31 cellular contexts compared by ENCODE assay signal in the genomic region with DNA sequence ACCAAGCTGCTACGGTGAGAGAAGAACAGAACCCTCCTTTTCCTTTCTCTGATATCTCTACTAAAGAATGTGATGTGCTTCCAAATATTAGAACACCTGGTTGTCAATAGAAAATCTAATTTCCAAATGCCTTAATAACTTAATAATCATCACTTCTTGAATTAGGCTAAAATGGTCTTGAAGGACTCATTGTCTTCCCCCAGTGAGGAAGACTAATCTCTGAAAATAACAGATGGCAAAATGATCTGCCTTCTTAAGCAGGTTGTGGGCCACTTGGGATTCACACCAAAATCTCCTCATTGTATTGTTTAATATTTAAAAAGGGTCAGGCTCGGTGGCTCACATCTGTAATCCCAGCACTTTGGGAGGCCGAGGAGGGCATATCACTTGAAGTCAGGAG.
"Had no signal": no experiment of that assay in that cellular context is flagged by ENCODE, and none has a peak within 500 bp of the region (broad histone marks: within the 10 kb centered on the region; RNA-seq: fewer than 3 reads in every experiment).

No MANE protein-coding gene starts in this region.

- DNase-seq: activated CD4-positive, alpha-beta memory T cell treated with anti-CD3 and anti-CD28 coated beads, Interleukin-2, amount 10 ng/mL, durations not matched to agents 7 days and 5 days; activated CD4-positive, alpha-beta T cell treated with anti-CD3 and anti-CD28 coated beads for 1 hour; activated CD4-positive, alpha-beta T cell treated with anti-CD3 and anti-CD28 coated beads for 36 hours; activated CD4-positive, alpha-beta T cell treated with anti-CD3 and anti-CD28 coated beads for 48 hours; activated CD4-positive, alpha-beta T cell treated with anti-CD3 and anti-CD28 coated beads, Interleukin-2, amount 10 ng/mL, durations not matched to agents 7 days and 5 days; activated CD4-positive, alpha-beta T cell treated with anti-CD3 and anti-CD28 coated beads, Interleukin-2, amount 50 U/mL, for 48 hours; activated CD4-positive, CD25-positive, alpha-beta regulatory T cell; activated CD8-positive, alpha-beta memory T cell treated with anti-CD3 and anti-CD28 coated beads for 24 hours; activated CD8-positive, alpha-beta memory T cell treated with anti-CD3 and anti-CD28 coated beads, Interleukin-2, amount 10 ng/mL, durations not matched to agents 7 days and 5 days; activated CD8-positive, alpha-beta memory T cell treated with anti-CD3 and anti-CD28 coated beads, Interleukin-2, amount 50 U/mL, for 48 hours; activated CD8-positive, alpha-beta T cell treated with anti-CD3 and anti-CD28 coated beads, Interleukin-2, amount 10 ng/mL, durations not matched to agents 7 days and 5 days; activated effector memory CD4-positive, alpha-beta T cell treated with Interleukin-2 at 50 U/mL for 16 hours; activated gamma-delta T cell; activated naive CD4-positive, alpha-beta T cell treated with anti-CD3 and anti-CD28 coated beads, Interleukin-2, amount 10 ng/mL, durations not matched to agents 7 days and 5 days; activated naive CD4-positive, alpha-beta T cell treated with Interleukin-2 at 50 U/mL for 16 hours; activated naive CD8-positive, alpha-beta T cell treated with anti-CD3 and anti-CD28 coated beads, Interleukin-2, amount 10 ng/mL, durations not matched to agents 7 days and 5 days; activated naive CD8-positive, alpha-beta T cell treated with anti-CD3 and anti-CD28 coated beads, Interleukin-2, amount 50 U/mL, for 24 hours; activated T-cell treated with anti-CD3 and anti-CD28 coated beads, Interleukin-2, amount 50 U/mL, for 24 hours; activated T-cell treated with anti-CD3 and anti-CD28 coated beads, Interleukin-2, amount 50 U/mL, for 48 hours; aorta; body of pancreas; brain microvascular endothelial cell; caudate nucleus; cerebellar nuclear complex; colonic mucosa; T-helper 2 cell; T-helper 9 cell had no signal

- H3K4me3 ChIP-seq: body of pancreas, breast epithelium, colonic mucosa had no signal

- H3K27ac ChIP-seq: body of pancreas, brain microvascular endothelial cell, breast epithelium, colonic mucosa, VCaP had no signal

- H3K27me3 ChIP-seq: body of pancreas, brain microvascular endothelial cell, breast epithelium, colonic mucosa had no signal

- H3K36me3 ChIP-seq: brain microvascular endothelial cell, breast epithelium, colonic mucosa had no signal

- H3K9me3 ChIP-seq: body of pancreas, breast epithelium, colonic mucosa had no signal

- ATAC-seq: activated CD4-positive, alpha-beta T cell treated with anti-CD3 and anti-CD28 coated beads for 36 hours; activated CD4-positive, CD25-positive, alpha-beta regulatory T cell treated with anti-CD3 and anti-CD28 coated beads, Interleukin-2, amount 50 U/mL, for 24 hours; activated CD8-positive, alpha-beta memory T cell treated with anti-CD3 and anti-CD28 coated beads, Interleukin-2, amount 10 ng/mL, durations not matched to agents 7 days and 5 days; activated CD8-positive, alpha-beta T cell treated with anti-CD3 and anti-CD28 coated beads, Interleukin-2, amount 10 ng/mL, durations not matched to agents 7 days and 5 days; activated naive CD8-positive, alpha-beta T cell treated with anti-CD3 and anti-CD28 coated beads, Interleukin-2, amount 50 U/mL, for 24 hours; body of pancreas; WTC11 had no signal
